Comparison of ENCODE assay signal across 8 cellular contexts in the genomic region with DNA sequence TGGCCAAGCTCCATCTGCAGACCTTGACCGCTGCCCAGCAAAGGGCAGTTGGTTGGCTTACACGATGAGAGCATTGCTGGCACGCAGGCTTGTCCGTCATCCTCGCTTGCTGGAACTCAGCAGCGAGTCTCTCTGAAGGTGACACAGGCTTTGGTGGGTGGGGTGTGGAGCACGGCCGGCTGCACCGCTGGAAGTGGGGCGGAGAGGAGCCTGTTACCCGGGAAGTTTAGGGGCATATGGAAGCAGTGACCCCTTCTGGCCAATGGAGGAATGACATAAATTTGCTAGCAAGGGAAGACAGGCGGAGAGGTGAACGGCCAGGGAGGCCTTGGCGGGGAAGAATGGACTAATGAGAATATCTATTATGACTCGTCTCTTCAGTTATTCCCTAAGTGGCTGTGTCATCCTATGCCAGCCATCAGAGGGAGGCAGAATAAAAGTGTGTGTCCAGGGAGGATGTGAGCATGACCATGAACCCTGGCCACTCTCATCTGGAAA.
DNase-seq lines count a peak whose midpoint lies in the region; ATAC-seq and TF ChIP-seq lines count a peak whose summit lies in the region.

No MANE protein-coding gene starts in this region.

- no peak overlapping the region for H3K4me3 ChIP-seq in DND-41 (ENCODE audit: low read depth in 1 of 2, low read length in 2 of 2)
- H3K4me3 ChIP-seq in LNCaP clone FGC (ENCODE audit: low read depth, low read length): no peak overlapping the region
- H3K4me3 ChIP-seq in astrocyte of the cerebellum (ENCODE audit: low read depth, low read length): no peak overlapping the region
- no peak overlapping the region for H3K4me3 ChIP-seq in iPS DF 6.9 (ENCODE audit: low read length)

- no peak overlapping the region for H3K4me2 ChIP-seq in DND-41 (ENCODE audit: insufficient read depth, low read length)

- no CpG with 5 or more reads among the region's 15 CpGs for WGBS in iPS DF 6.9 (ENCODE audit: insufficient coverage, insufficient read length)

- no peak overlapping the region for H3K4me3 Mint-ChIP-seq in T-helper 17 cell

- H3K27me3 ChIP-seq in DND-41 (ENCODE audit: insufficient read depth, low read length, poor library complexity): peaks cover 3% of the 10 kb centered on the region
- H3K27me3 ChIP-seq in iPS DF 6.9 (ENCODE audit: control insufficient read depth, insufficient read depth, low read length): no peaks in the 10 kb centered on the region

- H3K27ac ChIP-seq in DND-41 (ENCODE audit: low read length): no peak overlapping the region; the same call in 1 of the 2 replicates
- H3K27ac ChIP-seq in iPS DF 6.9 (ENCODE audit: low read length): no peak overlapping the region

- peaks cover 32% of the 10 kb centered on the region for H3K27me3 Mint-ChIP-seq in T-helper 17 cell

- TF ChIP-seq CTCF in DND-41 (IDR thresholded peaks at IDR 0.05; ENCODE audit: borderline replicate concordance, extremely low read depth, low read length, poor library complexity, severe bottlenecking) (peak; percentile 82), LNCaP clone FGC (IDR thresholded peaks at IDR 0.05; ENCODE audit: control insufficient read depth, extremely low read depth, insufficient read depth) (peak; percentile 87), astrocyte of the cerebellum (IDR thresholded peaks at IDR 0.05; ENCODE audit: low read depth, low read length, missing control alignments) (peak; percentile 81)

- H3K4me1 Mint-ChIP-seq in T-helper 17 cell: peaks cover 11% of the 10 kb centered on the region

- ATAC-seq in DND-41 (ENCODE audit: insufficient read depth, low read depth) (peak; percentile 86), T-helper 17 cell (peak; percentile 69), GM18519 (IDR thresholded peaks at IDR 0.05; ENCODE audit: low FRiP score, unreplicated experiment) (no peak)

- peaks cover 13% of the 10 kb centered on the region for H3K4me1 ChIP-seq in DND-41 (ENCODE audit: insufficient read depth, low read length)
- H3K4me1 ChIP-seq in iPS DF 6.9 (ENCODE audit: control insufficient read depth, insufficient read depth, low read length): 0 out of 2 replicates have a peak, but pooled peaks cover 1% of the 10 kb centered on the region

- H3K27ac Mint-ChIP-seq in T-helper 17 cell: peak overlapping the region; percentile 34

- no peak overlapping the region for H2AFZ ChIP-seq in DND-41 (ENCODE audit: low read depth, low read length)

- H3K36me3 ChIP-seq in DND-41 (ENCODE audit: insufficient read depth, low read length) (no peaks in the 10 kb centered on the region), iPS DF 6.9 (ENCODE audit: control insufficient read depth, insufficient read depth, low read length) (no peaks in the 10 kb centered on the region)

- in situ Hi-C loops in astrocyte of the cerebellum (cut with HindIII; ENCODE audit: low sequenced_read_pairs): loop anchor here (10.0 kb wide), 1 partner anchor 255 kb away; no protein-coding TSS in a partner anchor

- DNase-seq in DND-41: peak; percentile 72
- DNase-seq in LNCaP clone FGC (ENCODE audit: low read depth): peak; percentile 15
- peak in 2 of 3 donors; percentile 10 to 69 for DNase-seq in T-helper 17 cell
- peak; percentile 13 for DNase-seq in astrocyte of the cerebellum (ENCODE audit: low read depth)
- peak; percentile 75 for DNase-seq in iPS DF 6.9 (ENCODE audit: low read depth, low spot score)
- peak; percentile 38 to 42 for DNase-seq in stimulated activated CD4-positive, alpha-beta T cell treated with anti-CD3 and anti-CD28 coated beads, Interleukin-1b, Interleukin-23, amount 100 ng/mL, for 1 hour (ENCODE audit: low read depth in 2 of 2)
- no peak for DNase-seq in posterior vena cava (ENCODE audit: low spot score)

- no peaks in the 10 kb centered on the region for H4K20me1 ChIP-seq in DND-41 (ENCODE audit: insufficient read depth, low read length)

- H3K36me3 Mint-ChIP-seq in T-helper 17 cell (ENCODE audit: low read depth): peaks cover 3% of the 10 kb centered on the region

- H3K79me2 ChIP-seq in DND-41 (ENCODE audit: insufficient read depth, low read length): no peaks in the 10 kb centered on the region

- H3K9me3 ChIP-seq in DND-41 (ENCODE audit: insufficient read depth, low read length, severe bottlenecking) (no peaks in the 10 kb centered on the region), T-helper 17 cell (ENCODE audit: control insufficient read depth, low read length, poor library complexity, severe bottlenecking) (no peaks in the 10 kb centered on the region), iPS DF 6.9 (ENCODE audit: control insufficient read depth, insufficient read depth, low read length) (no peaks in the 10 kb centered on the region)

- no peak overlapping the region for H3K9ac ChIP-seq in DND-41 (ENCODE audit: low read depth, low read length)

- intact Hi-C loops in posterior vena cava (cut with DNase I): loop anchor here (5.0 to 10.0 kb wide), 2 partner anchors 275 to 283 kb away; no protein-coding TSS in a partner anchor
